In genomic region chr2:58032016-58032750, GRCh38 we compare ENCODE assay signal across 12 cellular contexts. TPM values are rescaled to one million over a fixed set of nuclear protein-coding genes. Genes with fewer than 3 reads are reported as not detected.
DNase-seq lines count a peak whose midpoint lies in the region; ATAC-seq and TF ChIP-seq lines count a peak whose summit lies in the region.
"Had no signal": no experiment of that assay in that cellular context is flagged by ENCODE, and none has a peak within 500 bp of the region (broad histone marks: within the 10 kb centered on the region; RNA-seq: fewer than 3 reads in every experiment).

No MANE protein-coding gene starts in this region.

- no peaks in the 10 kb centered on the region for H3K36me3 Mint-ChIP-seq in MCF 10A (ENCODE audit: insufficient read depth, unreplicated experiment)

- no peaks in the 10 kb centered on the region for H3K9me3 ChIP-seq in OCI-LY7 (ENCODE audit: low read length)

- no peak overlapping the region for H3K4me2 ChIP-seq in OCI-LY7 (ENCODE audit: low read length)

- H3K36me3 ChIP-seq in OCI-LY7 (ENCODE audit: insufficient read depth, low read length): no peaks in the 10 kb centered on the region

- TF ChIP-seq CTCF in OCI-LY7 (conservative IDR thresholded peaks at IDR 0.05; ENCODE audit: low read length) (no peak), MCF 10A (IDR thresholded peaks at IDR 0.05; ENCODE audit: unreplicated experiment) (no peak)

- no peaks in the 10 kb centered on the region for H3K9me2 ChIP-seq in OCI-LY7 (ENCODE audit: insufficient read depth, low read length)

- POLR2A ChIA-PET in OCI-LY7 (lab: Charles Lee) (interaction anchor here (1.4 kb wide), 1 partner anchor 11 kb away, joined by 4 read pairs; no protein-coding TSS in a partner anchor), MCF 10A (lab: Yijun Ruan, JAX) (interaction anchor here (1.0 kb wide), 1 partner anchor 18 kb away, joined by 3 read pairs; no protein-coding TSS in a partner anchor)

- H3K27ac Mint-ChIP-seq in MCF 10A (ENCODE audit: low read depth, unreplicated experiment): no peak overlapping the region

- DNase-seq in AML-193 (lab: John Stamatoyannopoulos, UW) (peak; percentile 15), OCI-LY7 (ENCODE audit: low spot score) (peak; percentile 44), MCF 10A (ENCODE audit: unreplicated experiment) (no peak), activated gamma-delta T cell (lab: John Stamatoyannopoulos, UW) (no peak), NCI-H2196 (lab: John Stamatoyannopoulos, UW; ENCODE audit: unreplicated experiment) (no peak), cerebellar cortex (ENCODE audit: low spot score) (no peak)
- DNase-seq: activated CD4-positive, alpha-beta T cell treated with anti-CD3 and anti-CD28 coated beads, Interleukin-2, amount 50 U/mL, for 4 hours; cerebellar nuclear complex; GOT3; NCI-H446 had no signal

- CTCF ChIA-PET in OCI-LY7 (lab: Charles Lee; ENCODE audit: unreplicated experiment): no interaction called here
- CTCF ChIA-PET in MCF 10A (lab: Yijun Ruan, JAX): interaction anchor here (1.2 kb wide), 1 partner anchor 167 kb away, joined by 3 read pairs; no protein-coding TSS in a partner anchor

- no peak overlapping the region for H3K27ac ChIP-seq in OCI-LY7 (ENCODE audit: low read depth, low read length, poor library complexity, severe bottlenecking)

- no peaks in the 10 kb centered on the region for H4K20me1 ChIP-seq in OCI-LY7 (ENCODE audit: insufficient read depth, low read length)

- no peaks in the 10 kb centered on the region for H3K27me3 Mint-ChIP-seq in MCF 10A (ENCODE audit: insufficient read depth, unreplicated experiment)

- H3K79me2 ChIP-seq in OCI-LY7 (ENCODE audit: insufficient read depth, low read depth, low read length): no peaks in the 10 kb centered on the region

- H3K4me1 ChIP-seq in OCI-LY7 (ENCODE audit: insufficient read depth, low read length, poor library complexity, severe bottlenecking): peaks cover 10% of the 10 kb centered on the region

- peaks cover 7% of the 10 kb centered on the region for H3K9me3 Mint-ChIP-seq in MCF 10A (ENCODE audit: unreplicated experiment)

- H3K4me1 Mint-ChIP-seq in MCF 10A (ENCODE audit: insufficient read depth, unreplicated experiment): no peaks in the 10 kb centered on the region

- peak; percentile 65 for ATAC-seq in GM19463 (IDR thresholded peaks at IDR 0.05; ENCODE audit: unreplicated experiment)
- peak; percentile 47 for ATAC-seq in HG03060 (IDR thresholded peaks at IDR 0.05; ENCODE audit: low read depth, unreplicated experiment)

- H3K4me3 Mint-ChIP-seq in MCF 10A (ENCODE audit: unreplicated experiment): no peak overlapping the region

- no peak overlapping the region; the same call in 1 of the 2 replicates for H2AFZ ChIP-seq in OCI-LY7 (ENCODE audit: low read length)

- BruUV-seq in OCI-LY7 (replicated peaks; lab: Mats Ljungman, UMichigan) (no TSS peak), MCF 10A (replicated peaks; lab: Mats Ljungman, UMichigan) (no TSS peak)

- H3K4me3 ChIP-seq in OCI-LY7 (ENCODE audit: low read depth, low read length, poor library complexity, severe bottlenecking): no peak overlapping the region

- intact Hi-C loops in OCI-LY7 (cut with micrococcal nuclease; ENCODE audit: unreplicated experiment) (no loop called here), MCF 10A (cut with micrococcal nuclease) (no loop called here)

RNA-seq across cellular contexts. Expression of gene VRK2, which starts 14.4 kb away (rescaled TPM):
- 17.2 and 17.7 TPM in 2 replicates for total RNA-seq in OCI-LY7 (2014; rRNA removed; shearing (Covaris generic))
- 22.7 and 24.7 TPM in 2 replicates for total RNA-seq in OCI-LY7 (2022)
- total RNA-seq in MCF 10A (2022): 44.6 and 52.7 TPM in 2 replicates

Comparison
In these comparisons a context has a peak if more than half of its experiments do, and no peak if none do; other contexts are left out.
1. DNase-seq: peak in AML-193 (2 of 2) and OCI-LY7 (single experiment); none in MCF 10A (single experiment), activated gamma-delta T cell (single experiment), NCI-H2196 (single experiment) and cerebellar cortex (single experiment).